In genomic region chr7:34138483-34138882, GRCh38 we compare ENCODE assay signal across 16 cellular contexts.
"Had no signal": no experiment of that assay in that cellular context is flagged by ENCODE, and none has a peak within 500 bp of the region (broad histone marks: within the 10 kb centered on the region; RNA-seq: fewer than 3 reads in every experiment).

No MANE protein-coding gene starts in this region.

- H3K27ac ChIP-seq: right atrium auricular region, tibial artery had no signal

- H3K36me3 ChIP-seq: right atrium auricular region, tibial artery had no signal

- H3K9me3 ChIP-seq: right atrium auricular region, tibial artery had no signal

- H3K4me3 ChIP-seq: right atrium auricular region, tibial artery had no signal

- H3K4me1 ChIP-seq: right atrium auricular region, tibial artery had no signal

- H3K27me3 ChIP-seq: right atrium auricular region, tibial artery had no signal

- ATAC-seq: activated naive CD8-positive, alpha-beta T cell treated with anti-CD3 and anti-CD28 coated beads, Interleukin-2, amount 50 U/mL, for 24 hours; effector memory CD8-positive, alpha-beta T cell; natural killer cell treated with Interleukin-12 subunit alpha and Interleukin-12 subunit beta and Interleukin-15 and Interleukin-18, amount 100 ng/mL, for 72 hours; stimulated activated memory B cell treated with anti-CD40 and anti-IgM and Interleukin-4, amounts not matched to agents 10 μg/mL and 1 μg/mL and 100 μg/mL, for 72 hours had no signal

- DNase-seq: activated CD4-positive, alpha-beta T cell treated with anti-CD3 and anti-CD28 coated beads, Interleukin-2, amount 10 ng/mL, durations not matched to agents 24 days and 14 days; activated CD4-positive, CD25-positive, alpha-beta regulatory T cell; activated CD8-positive, alpha-beta memory T cell treated with anti-CD3 and anti-CD28 coated beads for 24 hours; activated naive CD4-positive, alpha-beta T cell treated with Interleukin-2 at 50 U/mL for 16 hours; activated naive CD8-positive, alpha-beta T cell treated with anti-CD3 and anti-CD28 coated beads, Interleukin-2, amount 50 U/mL, for 24 hours; aorta; cerebellar nuclear complex; dermis blood vessel endothelial cell; effector memory CD8-positive, alpha-beta T cell; foreskin melanocyte; mesendoderm; stimulated activated CD4-positive, alpha-beta T cell treated with anti-CD3 and anti-CD28 coated beads, Interleukin-2, amount 100 ng/mL, for 48 hours; tibial artery had no signal
